7 cellular contexts compared by ENCODE assay signal in genomic region chr3:184300377-184300717, GRCh38. TPM values are rescaled to one million over a fixed set of nuclear protein-coding genes. Genes with fewer than 3 reads are reported as not detected.
DNase-seq lines count a peak whose midpoint lies in the region; ATAC-seq and TF ChIP-seq lines count a peak whose summit lies in the region.

No MANE protein-coding gene starts in this region.

- no peak overlapping the region for H3K27ac Mint-ChIP-seq in GM23338

- DNase-seq in GM23338 (ENCODE audit: low spot score) (no peak), Panc1 (ENCODE audit: low read depth, low spot score) (no peak), epithelial cell of esophagus (ENCODE audit: low read depth) (peak; percentile 79)

- H3K9me2 ChIP-seq in GM23338 (ENCODE audit: insufficient read depth) = no peaks in the 10 kb centered on the region

- H3K27me3 ChIP-seq in GM23338 (ENCODE audit: insufficient read depth) (no peaks in the 10 kb centered on the region), Panc1 (ENCODE audit: control insufficient read depth, insufficient read depth, low read length) (no peaks in the 10 kb centered on the region), rectal smooth muscle tissue (ENCODE audit: control insufficient read depth, insufficient read depth, low read length) (no peaks in the 10 kb centered on the region)

- H3F3A ChIP-seq in GM23338 (replicated peaks; ENCODE audit: low read depth) = peaks cover 15% of the 10 kb centered on the region; the same call in 1 of the 2 replicates

- peak overlapping the region; percentile 99 for H3K4me2 ChIP-seq in GM23338

- H3K27ac ChIP-seq in GM23338 (ENCODE audit: low read depth) (peak overlapping the region; percentile 45; the same call in 1 of the 2 replicates), Panc1 (ENCODE audit: low read length) (peak overlapping the region; percentile 93), rectal smooth muscle tissue (ENCODE audit: low read depth, low read length) (no peak overlapping the region)

- BruUV-seq in Panc1 (replicated peaks; lab: Mats Ljungman, UMichigan) = TSS peak; percentile 66

- in situ Hi-C loops in Panc1 (cut with HindIII; ENCODE audit: low pct_unique_long_range_greater_than_20kb, low sequenced_read_pairs) = no loop called here

- peaks cover 7% of the 10 kb centered on the region; the same call in 1 of the 2 replicates for H3K4me1 ChIP-seq in GM23338 (ENCODE audit: insufficient read depth)
- H3K4me1 ChIP-seq in Panc1 (ENCODE audit: control insufficient read depth, insufficient read depth, low read length) = peaks cover 8% of the 10 kb centered on the region; the same call in 1 of the 2 replicates
- H3K4me1 ChIP-seq in rectal smooth muscle tissue (ENCODE audit: control insufficient read depth, insufficient read depth, low read length) = peaks cover 10% of the 10 kb centered on the region

- CTCF ChIA-PET in Panc1 (lab: Charles Lee) = no interaction called here

- H3K4me3 ChIP-seq in GM23338 (peak overlapping the region; percentile 98), Panc1 (ENCODE audit: low read depth in 2 of 2, low read length in 2 of 2) (peak overlapping the region; percentile 83 to 97), epithelial cell of esophagus (ENCODE audit: low read length) (peak overlapping the region; percentile 93), rectal smooth muscle tissue (ENCODE audit: low read length) (peak overlapping the region; percentile 95)

- peaks cover 10% of the 10 kb centered on the region for H3K4me1 Mint-ChIP-seq in GM23338

- H3K9me3 ChIP-seq in Panc1 (ENCODE audit: control insufficient read depth, insufficient read depth, low read depth, low read length) = no peaks in the 10 kb centered on the region

- intact Hi-C loops in Panc1 (cut with micrococcal nuclease; ENCODE audit: unreplicated experiment) = no loop called here

- TF ChIP-seq CTCF in GM23338 (conservative IDR thresholded peaks at IDR 0.05; ENCODE audit: low read depth in 2 of 2) (no peak), Panc1 (IDR thresholded peaks at IDR 0.05) (no peak), epithelial cell of esophagus (IDR thresholded peaks at IDR 0.05; ENCODE audit: insufficient read depth, low read depth, low read length, missing control alignments) (no peak)

- peaks cover 10% of the 10 kb centered on the region for H3K27me3 Mint-ChIP-seq in GM23338 (ENCODE audit: insufficient read depth, low read depth, poor library complexity)

- H2AFZ ChIP-seq in GM23338 = no peak overlapping the region

- POLR2A ChIA-PET in Panc1 (lab: Charles Lee) = no interaction called here

- H3K9ac ChIP-seq in rectal smooth muscle tissue (ENCODE audit: low read length) = no peak overlapping the region

- peaks cover 60% of the 10 kb centered on the region for H3K36me3 Mint-ChIP-seq in GM23338 (ENCODE audit: low read depth)

- peaks cover 21% of the 10 kb centered on the region for H4K20me1 ChIP-seq in GM23338 (replicated peaks; ENCODE audit: insufficient read depth)

- peaks cover 41% of the 10 kb centered on the region for H3K79me2 ChIP-seq in GM23338 (replicated peaks; ENCODE audit: insufficient read depth)

- ATAC-seq in GM23338 (no peak), Panc1 (no peak), HG03108 (IDR thresholded peaks at IDR 0.05; ENCODE audit: unreplicated experiment) (no peak), GM21576 (IDR thresholded peaks at IDR 0.05; ENCODE audit: unreplicated experiment) (no peak), HG03520 (IDR thresholded peaks at IDR 0.05; ENCODE audit: unreplicated experiment) (no peak)

- no peaks in the 10 kb centered on the region for H3K9me3 Mint-ChIP-seq in GM23338

- H3K4me3 Mint-ChIP-seq in GM23338 = peak overlapping the region; percentile 99

- H3K36me3 ChIP-seq in GM23338 (ENCODE audit: insufficient read depth) (peaks cover 37% of the 10 kb centered on the region), Panc1 (ENCODE audit: control insufficient read depth, insufficient read depth, low read length) (peaks cover 49% of the 10 kb centered on the region), rectal smooth muscle tissue (ENCODE audit: control insufficient read depth, insufficient read depth, low read length) (peaks cover 43% of the 10 kb centered on the region)

TF ChIP-seq in GM23338, 12 proteins besides CTCF, POLR2A, EP300 and RAD21:
- TF ChIP-seq NANOG (IDR thresholded peaks at IDR 0.05; ENCODE audit: borderline replicate concordance) = no peak
- TF ChIP-seq, protein P1, sequence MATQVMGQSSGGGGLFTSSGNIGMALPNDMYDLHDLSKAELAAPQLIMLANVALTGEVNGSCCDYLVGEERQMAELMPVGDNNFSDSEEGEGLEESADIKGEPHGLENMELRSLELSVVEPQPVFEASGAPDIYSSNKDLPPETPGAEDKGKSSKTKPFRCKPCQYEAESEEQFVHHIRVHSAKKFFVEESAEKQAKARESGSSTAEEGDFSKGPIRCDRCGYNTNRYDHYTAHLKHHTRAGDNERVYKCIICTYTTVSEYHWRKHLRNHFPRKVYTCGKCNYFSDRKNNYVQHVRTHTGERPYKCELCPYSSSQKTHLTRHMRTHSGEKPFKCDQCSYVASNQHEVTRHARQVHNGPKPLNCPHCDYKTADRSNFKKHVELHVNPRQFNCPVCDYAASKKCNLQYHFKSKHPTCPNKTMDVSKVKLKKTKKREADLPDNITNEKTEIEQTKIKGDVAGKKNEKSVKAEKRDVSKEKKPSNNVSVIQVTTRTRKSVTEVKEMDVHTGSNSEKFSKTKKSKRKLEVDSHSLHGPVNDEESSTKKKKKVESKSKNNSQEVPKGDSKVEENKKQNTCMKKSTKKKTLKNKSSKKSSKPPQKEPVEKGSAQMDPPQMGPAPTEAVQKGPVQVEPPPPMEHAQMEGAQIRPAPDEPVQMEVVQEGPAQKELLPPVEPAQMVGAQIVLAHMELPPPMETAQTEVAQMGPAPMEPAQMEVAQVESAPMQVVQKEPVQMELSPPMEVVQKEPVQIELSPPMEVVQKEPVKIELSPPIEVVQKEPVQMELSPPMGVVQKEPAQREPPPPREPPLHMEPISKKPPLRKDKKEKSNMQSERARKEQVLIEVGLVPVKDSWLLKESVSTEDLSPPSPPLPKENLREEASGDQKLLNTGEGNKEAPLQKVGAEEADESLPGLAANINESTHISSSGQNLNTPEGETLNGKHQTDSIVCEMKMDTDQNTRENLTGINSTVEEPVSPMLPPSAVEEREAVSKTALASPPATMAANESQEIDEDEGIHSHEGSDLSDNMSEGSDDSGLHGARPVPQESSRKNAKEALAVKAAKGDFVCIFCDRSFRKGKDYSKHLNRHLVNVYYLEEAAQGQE (IDR thresholded peaks at IDR 0.05; ENCODE audit: unreplicated experiment) = no peak
- no peak for TF ChIP-seq CREB1 (CRISPR knock-in tag; IDR thresholded peaks at IDR 0.05; ENCODE audit: low read depth)
- TF ChIP-seq EZH2 (IDR thresholded peaks at IDR 0.05; ENCODE audit: low read depth, unreplicated experiment) = no peak

RNA-seq across cellular contexts. Expression of gene PSMD2, which starts 1.3 kb away (rescaled TPM):
- total RNA-seq in GM23338 (2014; rRNA removed; shearing (Covaris generic)) = 328 and 507 TPM in 2 replicates
- 101 and 117 TPM in 2 replicates for polyA plus RNA-seq in GM23338 (2016; fragmentation: Nextera tagmentation; extraction: Ambion mirVana)
- total RNA-seq in Panc1 (2021; ENCODE audit: unreplicated experiment) = 536 TPM
- polyA plus RNA-seq in Panc1 (2012; ENCODE audit: insufficient read length) = 669 TPM

RNA-seq across cellular contexts. Expression of gene EIF4G1, which starts 14.1 kb away (rescaled TPM):
- 552 and 565 TPM in 2 replicates for total RNA-seq in GM23338 (2014; rRNA removed; shearing (Covaris generic))
- 227 and 239 TPM in 2 replicates for polyA plus RNA-seq in GM23338 (2016; fragmentation: Nextera tagmentation; extraction: Ambion mirVana)
- total RNA-seq in Panc1 (2021; ENCODE audit: unreplicated experiment) = 798 TPM
- polyA plus RNA-seq in Panc1 (2012; ENCODE audit: insufficient read length) = 816 TPM

RNA-seq across cellular contexts. Expression of gene ECE2, which starts 24.5 kb away (rescaled TPM):
- 0.24 TPM in 1 of 2 replicates, not detected in the other for total RNA-seq in GM23338 (2014; rRNA removed; shearing (Covaris generic))
- polyA plus RNA-seq in GM23338 (2016; fragmentation: Nextera tagmentation; extraction: Ambion mirVana) = 0.48 TPM in 1 of 2 replicates, not detected in the other
- not detected for total RNA-seq in Panc1 (2021; ENCODE audit: unreplicated experiment)
- not detected for polyA plus RNA-seq in Panc1 (2012; ENCODE audit: insufficient read length)

RNA-seq across cellular contexts. Expression of gene FAM131A, which starts 37.1 kb away (rescaled TPM):
- total RNA-seq in GM23338 (2014; rRNA removed; shearing (Covaris generic)) = 14.8 and 31.8 TPM in 2 replicates
- 6.7 and 9.6 TPM in 2 replicates for polyA plus RNA-seq in GM23338 (2016; fragmentation: Nextera tagmentation; extraction: Ambion mirVana)
- total RNA-seq in Panc1 (2021; ENCODE audit: unreplicated experiment) = 30.1 TPM
- polyA plus RNA-seq in Panc1 (2012; ENCODE audit: insufficient read length) = 31.9 TPM

RNA-seq across cellular contexts. Expression of gene CAMK2N2, which starts 39.0 kb away (rescaled TPM):
- total RNA-seq in GM23338 (2014; rRNA removed; shearing (Covaris generic)) = 1.3 and 1.5 TPM in 2 replicates
- 0.32 and 0.63 TPM in 2 replicates for polyA plus RNA-seq in GM23338 (2016; fragmentation: Nextera tagmentation; extraction: Ambion mirVana)
- total RNA-seq in Panc1 (2021; ENCODE audit: unreplicated experiment) = 5.7 TPM
- 4.3 TPM for polyA plus RNA-seq in Panc1 (2012; ENCODE audit: insufficient read length)
